ENCODE assay signal across 20 cellular contexts in genomic region chr13:78998736-78999135, GRCh38.
A peak's percentile ranks its signal among the peaks of the same experiment; 100 is the strongest.
DNase-seq lines count a peak whose midpoint lies in the region; ATAC-seq and TF ChIP-seq lines count a peak whose summit lies in the region.
"Had no signal": no experiment of that assay in that cellular context is flagged by ENCODE, and none has a peak within 500 bp of the region (broad histone marks: within the 10 kb centered on the region; RNA-seq: fewer than 3 reads in every experiment).

No MANE protein-coding gene starts in this region.

- H2AFZ ChIP-seq in MM.1S (ENCODE audit: low read length) = no peak overlapping the region
- H2AFZ ChIP-seq: PC-9 had no signal

- no peaks in the 10 kb centered on the region for H3K9me3 Mint-ChIP-seq in CD8-positive, alpha-beta T cell
- H3K9me3 Mint-ChIP-seq: IgD-negative memory B cell, T-cell had no signal

- H3K4me3 ChIP-seq in MM.1S (ENCODE audit: low read length) (no peak overlapping the region), lower lobe of right lung (no peak overlapping the region)
- no peak overlapping the region for H3K4me3 ChIP-seq in CD8-positive, alpha-beta T cell (ENCODE audit: low read depth, low read length)
- H3K4me3 ChIP-seq: BLaER1, PC-9, SJCRH30 had no signal

- H3K27me3 Mint-ChIP-seq in CD8-positive, alpha-beta T cell (ENCODE audit: low read depth) = peaks cover 20% of the 10 kb centered on the region
- H3K27me3 Mint-ChIP-seq: CD4-positive, CD25-positive, alpha-beta regulatory T cell had no signal

- TF ChIP-seq CTCF in MM.1S (IDR thresholded peaks at IDR 0.05; ENCODE audit: low read length) (no peak), lower lobe of right lung (IDR thresholded peaks at IDR 0.05) (no peak)
- no peak for TF ChIP-seq CTCF in CD8-positive, alpha-beta T cell (IDR thresholded peaks at IDR 0.05)

- H3K4me2 ChIP-seq in MM.1S (ENCODE audit: low read depth, low read length) = 0 out of 2 replicates have a peak overlapping the region, but pooled peaks have one; percentile 3
- H3K4me2 ChIP-seq: BLaER1, KMS-11, PC-9 had no signal

- CTCF ChIA-PET in CD8-positive, alpha-beta T cell (lab: Charles Lee) = no interaction called here

- intact Hi-C loops in lower lobe of right lung (cut with DNase I) = no loop called here
- intact Hi-C loops in CD8-positive, alpha-beta T cell (cut with DNase I, micrococcal nuclease) = no loop called here

- peak; percentile 19 for DNase-seq in NCI-H2171 treated with DMSO at 0.1 percent for 48 hours (lab: John Stamatoyannopoulos, UW)
- DNase-seq in NCI-H2171 (lab: John Stamatoyannopoulos, UW) = no peak
- no peak for DNase-seq in MM.1S
- peak; percentile 84 for DNase-seq in NCI-H82 treated with DMSO at 0.1 percent for 48 hours (lab: John Stamatoyannopoulos, UW; ENCODE audit: unreplicated experiment)
- DNase-seq in activated CD4-positive, alpha-beta T cell treated with anti-CD3 and anti-CD28 coated beads, Interleukin-2, amount 50 U/mL, for 48 hours = no peak
- DNase-seq in lower lobe of right lung = no peak
- no peak for DNase-seq in CD8-positive, alpha-beta T cell
- DNase-seq: CD4-positive, CD25-positive, alpha-beta regulatory T cell; NCI-H1092; NCI-H1436 treated with DMSO at 0.1 percent for 48 hours; NCI-H748 treated with DMSO at 0.1 percent for 48 hours; NK-92 treated with Interleukin-12 subunit alpha and Interleukin-12 subunit beta, amount 100 ng/mL, for 24 hours; PC-9; SJCRH30; T-cell had no signal

- ATAC-seq in lower lobe of right lung = no peak
- ATAC-seq in CD8-positive, alpha-beta T cell = no peak
- ATAC-seq: HCT116, Right ventricle myocardium inferior, T-cell had no signal

- POLR2A ChIA-PET in CD8-positive, alpha-beta T cell (lab: Charles Lee) = no interaction called here

- H3K4me1 Mint-ChIP-seq in CD8-positive, alpha-beta T cell (ENCODE audit: low read depth) = no peaks in the 10 kb centered on the region
- H3K4me1 Mint-ChIP-seq: CD4-positive, CD25-positive, alpha-beta regulatory T cell; T-cell had no signal

- H3K27me3 ChIP-seq in MM.1S (replicated peaks; ENCODE audit: insufficient read depth, low read length) (no peaks in the 10 kb centered on the region), lower lobe of right lung (ENCODE audit: low read depth) (no peaks in the 10 kb centered on the region)
- H3K27me3 ChIP-seq in CD8-positive, alpha-beta T cell (ENCODE audit: insufficient read depth, low read length) = no peaks in the 10 kb centered on the region
- H3K27me3 ChIP-seq: BLaER1, SJCRH30 had no signal

- no peaks in the 10 kb centered on the region for H3K9me2 ChIP-seq in MM.1S (replicated peaks; ENCODE audit: insufficient read depth, low read length)

- H3K27ac Mint-ChIP-seq in CD8-positive, alpha-beta T cell = no peak overlapping the region
- H3K27ac Mint-ChIP-seq: CD4-positive, CD25-positive, alpha-beta regulatory T cell; IgD-negative memory B cell; T-cell had no signal

- H3K79me2 ChIP-seq in MM.1S (ENCODE audit: low read length) = no peaks in the 10 kb centered on the region

- no peaks in the 10 kb centered on the region for H3K36me3 Mint-ChIP-seq in CD8-positive, alpha-beta T cell
- H3K36me3 Mint-ChIP-seq: CD4-positive, CD25-positive, alpha-beta regulatory T cell; T-cell had no signal

- H3K4me3 Mint-ChIP-seq in CD8-positive, alpha-beta T cell = no peak overlapping the region
- H3K4me3 Mint-ChIP-seq: CD4-positive, CD25-positive, alpha-beta regulatory T cell; T-cell had no signal

- no peaks in the 10 kb centered on the region for H3F3A ChIP-seq in MM.1S (ENCODE audit: insufficient read depth, low read length)

- H3K27ac ChIP-seq in MM.1S (ENCODE audit: low read length) (no peak overlapping the region), lower lobe of right lung (no peak overlapping the region)
- H3K27ac ChIP-seq in CD8-positive, alpha-beta T cell (ENCODE audit: low read depth, low read length) = no peak overlapping the region
- H3K27ac ChIP-seq: BLaER1, KMS-11, PC-9, SJCRH30 had no signal

- H3K9ac ChIP-seq in MM.1S (ENCODE audit: low read length) = no peak overlapping the region
- H3K9ac ChIP-seq: BLaER1, KMS-11 had no signal

- H3K36me3 ChIP-seq in MM.1S (replicated peaks; ENCODE audit: insufficient read depth, low read length) = no peaks in the 10 kb centered on the region
- no peaks in the 10 kb centered on the region for H3K36me3 ChIP-seq in lower lobe of right lung
- H3K36me3 ChIP-seq in CD8-positive, alpha-beta T cell (ENCODE audit: insufficient read depth, low read length) = no peaks in the 10 kb centered on the region
- H3K36me3 ChIP-seq: BLaER1, SJCRH30 had no signal

- H4K20me1 ChIP-seq in MM.1S (ENCODE audit: insufficient read depth, low read length) = no peaks in the 10 kb centered on the region
- H4K20me1 ChIP-seq: BLaER1 had no signal

- H3K9me3 ChIP-seq in MM.1S (replicated peaks; ENCODE audit: insufficient read depth, low read length) (no peaks in the 10 kb centered on the region), lower lobe of right lung (no peaks in the 10 kb centered on the region)
- H3K9me3 ChIP-seq in CD8-positive, alpha-beta T cell (ENCODE audit: low read length) = no peaks in the 10 kb centered on the region
- H3K9me3 ChIP-seq: BLaER1, SJCRH30 had no signal

- H3K4me1 ChIP-seq in MM.1S (ENCODE audit: low read length) = no peaks in the 10 kb centered on the region
- H3K4me1 ChIP-seq in lower lobe of right lung = no peaks in the 10 kb centered on the region
- H3K4me1 ChIP-seq in CD8-positive, alpha-beta T cell (ENCODE audit: insufficient read depth, low read length) = no peaks in the 10 kb centered on the region
- H3K4me1 ChIP-seq: BLaER1, SJCRH30 had no signal

Comparison
In these comparisons a context has a peak if more than half of its experiments do, and no peak if none do; other contexts are left out.
1. DNase-seq: peak in NCI-H2171 treated with DMSO at 0.1 percent for 48 hours (single experiment) and NCI-H82 treated with DMSO at 0.1 percent for 48 hours (single experiment); none in NCI-H2171 (single experiment), MM.1S (single experiment), activated CD4-positive, alpha-beta T cell treated with anti-CD3 and anti-CD28 coated beads, Interleukin-2, amount 50 U/mL, for 48 hours (0 of 2), lower lobe of right lung (single experiment) and CD8-positive, alpha-beta T cell (0 of 7).